ENCODE assay signal across 2 cellular contexts in genomic region chr10:119742988-119743646, GRCh38.
TF ChIP-seq lines count a peak whose summit lies in the region.

No MANE protein-coding gene starts in this region.

TF ChIP-seq in A549, 52 proteins besides CTCF, POLR2A, EP300 and RAD21:
- TF ChIP-seq EHMT2 (IDR thresholded peaks at IDR 0.05; ENCODE audit: low read depth) (no peak), TFCP2L1 (CRISPR knock-in tag; IDR thresholded peaks at IDR 0.05) (no peak), PBX3 (IDR thresholded peaks at IDR 0.05) (no peak), RNF2 (IDR thresholded peaks at IDR 0.05; ENCODE audit: borderline replicate concordance, low read depth) (no peak), ZSCAN20 (CRISPR knock-in tag; IDR thresholded peaks at IDR 0.05) (no peak), HEYL (CRISPR knock-in tag; IDR thresholded peaks at IDR 0.05) (no peak), HDAC2 (IDR thresholded peaks at IDR 0.05) (no peak), MYC (IDR thresholded peaks at IDR 0.05; ENCODE audit: borderline replicate concordance, low read length) (no peak)
- TF ChIP-seq, protein P1, sequence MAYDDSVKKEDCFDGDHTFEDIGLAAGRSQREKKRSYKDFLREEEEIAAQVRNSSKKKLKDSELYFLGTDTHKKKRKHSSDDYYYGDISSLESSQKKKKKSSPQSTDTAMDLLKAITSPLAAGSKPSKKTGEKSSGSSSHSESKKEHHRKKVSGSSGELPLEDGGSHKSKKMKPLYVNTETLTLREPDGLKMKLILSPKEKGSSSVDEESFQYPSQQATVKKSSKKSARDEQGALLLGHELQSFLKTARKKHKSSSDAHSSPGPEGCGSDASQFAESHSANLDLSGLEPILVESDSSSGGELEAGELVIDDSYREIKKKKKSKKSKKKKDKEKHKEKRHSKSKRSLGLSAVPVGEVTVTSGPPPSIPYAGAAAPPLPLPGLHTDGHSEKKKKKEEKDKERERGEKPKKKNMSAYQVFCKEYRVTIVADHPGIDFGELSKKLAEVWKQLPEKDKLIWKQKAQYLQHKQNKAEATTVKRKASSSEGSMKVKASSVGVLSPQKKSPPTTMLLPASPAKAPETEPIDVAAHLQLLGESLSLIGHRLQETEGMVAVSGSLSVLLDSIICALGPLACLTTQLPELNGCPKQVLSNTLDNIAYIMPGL (CRISPR knock-in tag; IDR thresholded peaks at IDR 0.05; ENCODE audit: borderline replicate concordance) = no peak

TF ChIP-seq in GM23338, 12 proteins besides CTCF, POLR2A, EP300 and RAD21:
- TF ChIP-seq NANOG (IDR thresholded peaks at IDR 0.05; ENCODE audit: borderline replicate concordance) = no peak
- no peak for TF ChIP-seq EZH2 (IDR thresholded peaks at IDR 0.05; ENCODE audit: low read depth, unreplicated experiment)
- TF ChIP-seq ZNF114 (CRISPR knock-in tag; IDR thresholded peaks at IDR 0.05) = no peak
- TF ChIP-seq STAT1 (IDR thresholded peaks at IDR 0.05; ENCODE audit: unreplicated experiment) = no peak
- no peak for TF ChIP-seq ZNF462 (CRISPR knock-in tag; IDR thresholded peaks at IDR 0.05)
- TF ChIP-seq, protein P2, sequence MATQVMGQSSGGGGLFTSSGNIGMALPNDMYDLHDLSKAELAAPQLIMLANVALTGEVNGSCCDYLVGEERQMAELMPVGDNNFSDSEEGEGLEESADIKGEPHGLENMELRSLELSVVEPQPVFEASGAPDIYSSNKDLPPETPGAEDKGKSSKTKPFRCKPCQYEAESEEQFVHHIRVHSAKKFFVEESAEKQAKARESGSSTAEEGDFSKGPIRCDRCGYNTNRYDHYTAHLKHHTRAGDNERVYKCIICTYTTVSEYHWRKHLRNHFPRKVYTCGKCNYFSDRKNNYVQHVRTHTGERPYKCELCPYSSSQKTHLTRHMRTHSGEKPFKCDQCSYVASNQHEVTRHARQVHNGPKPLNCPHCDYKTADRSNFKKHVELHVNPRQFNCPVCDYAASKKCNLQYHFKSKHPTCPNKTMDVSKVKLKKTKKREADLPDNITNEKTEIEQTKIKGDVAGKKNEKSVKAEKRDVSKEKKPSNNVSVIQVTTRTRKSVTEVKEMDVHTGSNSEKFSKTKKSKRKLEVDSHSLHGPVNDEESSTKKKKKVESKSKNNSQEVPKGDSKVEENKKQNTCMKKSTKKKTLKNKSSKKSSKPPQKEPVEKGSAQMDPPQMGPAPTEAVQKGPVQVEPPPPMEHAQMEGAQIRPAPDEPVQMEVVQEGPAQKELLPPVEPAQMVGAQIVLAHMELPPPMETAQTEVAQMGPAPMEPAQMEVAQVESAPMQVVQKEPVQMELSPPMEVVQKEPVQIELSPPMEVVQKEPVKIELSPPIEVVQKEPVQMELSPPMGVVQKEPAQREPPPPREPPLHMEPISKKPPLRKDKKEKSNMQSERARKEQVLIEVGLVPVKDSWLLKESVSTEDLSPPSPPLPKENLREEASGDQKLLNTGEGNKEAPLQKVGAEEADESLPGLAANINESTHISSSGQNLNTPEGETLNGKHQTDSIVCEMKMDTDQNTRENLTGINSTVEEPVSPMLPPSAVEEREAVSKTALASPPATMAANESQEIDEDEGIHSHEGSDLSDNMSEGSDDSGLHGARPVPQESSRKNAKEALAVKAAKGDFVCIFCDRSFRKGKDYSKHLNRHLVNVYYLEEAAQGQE (IDR thresholded peaks at IDR 0.05; ENCODE audit: unreplicated experiment) = no peak
- TF ChIP-seq JUNB (IDR thresholded peaks at IDR 0.05; ENCODE audit: unreplicated experiment) = no peak
- TF ChIP-seq EZH2phosphoT487 (IDR thresholded peaks at IDR 0.05; ENCODE audit: unreplicated experiment) = no peak
- TF ChIP-seq ZNF331 (CRISPR knock-in tag; IDR thresholded peaks at IDR 0.05; ENCODE audit: low read depth) = no peak
- TF ChIP-seq, protein P3, sequence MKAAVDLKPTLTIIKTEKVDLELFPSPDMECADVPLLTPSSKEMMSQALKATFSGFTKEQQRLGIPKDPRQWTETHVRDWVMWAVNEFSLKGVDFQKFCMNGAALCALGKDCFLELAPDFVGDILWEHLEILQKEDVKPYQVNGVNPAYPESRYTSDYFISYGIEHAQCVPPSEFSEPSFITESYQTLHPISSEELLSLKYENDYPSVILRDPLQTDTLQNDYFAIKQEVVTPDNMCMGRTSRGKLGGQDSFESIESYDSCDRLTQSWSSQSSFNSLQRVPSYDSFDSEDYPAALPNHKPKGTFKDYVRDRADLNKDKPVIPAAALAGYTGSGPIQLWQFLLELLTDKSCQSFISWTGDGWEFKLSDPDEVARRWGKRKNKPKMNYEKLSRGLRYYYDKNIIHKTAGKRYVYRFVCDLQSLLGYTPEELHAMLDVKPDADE (IDR thresholded peaks at IDR 0.05) = no peak
- no peak for TF ChIP-seq POLR2AphosphoS5 (IDR thresholded peaks at IDR 0.05; ENCODE audit: low read depth)
- TF ChIP-seq CREB1 (CRISPR knock-in tag; IDR thresholded peaks at IDR 0.05; ENCODE audit: low read depth) = no peak
